In the genomic region with DNA sequence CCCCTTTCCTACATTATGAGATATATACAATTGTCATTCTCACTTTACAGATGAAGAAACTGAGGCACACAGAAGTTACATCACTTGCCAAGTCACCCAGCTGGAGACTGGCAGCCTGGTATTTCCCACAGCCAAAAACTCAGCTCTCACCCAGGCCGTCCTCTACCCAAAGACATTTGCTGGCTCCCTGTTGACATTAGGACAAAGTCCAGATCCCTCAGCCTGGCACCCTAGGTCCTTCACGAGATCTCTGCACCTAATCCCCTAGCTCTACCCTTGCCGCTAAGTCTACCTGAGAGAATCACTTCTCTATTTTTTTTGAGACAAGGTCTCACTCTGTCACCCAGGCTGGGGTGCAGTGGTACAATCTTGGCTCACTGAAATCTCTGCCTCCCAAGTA, we compare ENCODE assay signal across 25 cellular contexts. TPM values are rescaled to one million over a fixed set of nuclear protein-coding genes. Genes with fewer than 3 reads are reported as not detected.
DNase-seq lines count a peak whose midpoint lies in the region; ATAC-seq, FAIRE-seq and TF ChIP-seq lines count a peak whose summit lies in the region.
"Had no signal": no experiment of that assay in that cellular context is flagged by ENCODE, and none has a peak within 500 bp of the region (broad histone marks: within the 10 kb centered on the region; RNA-seq: fewer than 3 reads in every experiment).

No MANE protein-coding gene starts in this region.

- RAD21 ChIA-PET in GM12878 (lab: Charles Lee; ENCODE audit: unreplicated experiment): interaction anchor here (0.9 to 1.2 kb wide), 2 partner anchors 12 to 20 kb away, joined by 3 read pairs; no protein-coding TSS in a partner anchor

- no peak overlapping the region for H2AFZ ChIP-seq in GM12878 (ENCODE audit: control insufficient read depth, low read depth, low read length)
- H2AFZ ChIP-seq: GM23338 had no signal

- intact Hi-C loops in GM12878 (cut with micrococcal nuclease; ENCODE audit: unreplicated experiment) (no loop called here), heart left ventricle (cut with DNase I) (no loop called here), sigmoid colon (cut with DNase I) (no loop called here), kidney (cut with DNase I) (no loop called here)

- SMC1A ChIA-PET in GM12878 (lab: Charles Lee; ENCODE audit: uncharacterized antibody, unreplicated experiment): interaction anchor here (0.9 to 1.9 kb wide), 3 partner anchors 12 to 24 kb away, joined by 3 to 10 read pairs (median 4); no protein-coding TSS in a partner anchor

- peaks cover 3% of the 10 kb centered on the region; the same call in 2 of the 3 replicates for H3K9me3 ChIP-seq in GM12878 (replicated peaks; ENCODE audit: control insufficient read depth, insufficient read depth, low read length)
- H3K9me3 ChIP-seq in heart left ventricle: no peaks in the 10 kb centered on the region
- H3K9me3 ChIP-seq in sigmoid colon: no peaks in the 10 kb centered on the region
- H3K9me3 ChIP-seq in kidney (ENCODE audit: control insufficient read depth in 1 of 2, low read length in 2 of 2): no peaks in the 10 kb centered on the region
- H3K9me3 ChIP-seq: BE2C had no signal

- TF ChIP-seq EP300 in GM12878 (IDR thresholded peaks at IDR 0.05; ENCODE audit: borderline replicate concordance in 1 of 2, control insufficient read depth in 1 of 2, low read depth in 2 of 2, low read length in 2 of 2) (no peak), sigmoid colon (IDR thresholded peaks at IDR 0.05) (no peak)

- no peak for TF ChIP-seq RAD21 in GM12878 (IDR thresholded peaks at IDR 0.05; ENCODE audit: insufficient read depth, low read depth, low read length)

- H3K79me2 ChIP-seq in GM12878 (ENCODE audit: control insufficient read depth, insufficient read depth, low read length): no peaks in the 10 kb centered on the region

- H3K9ac ChIP-seq in GM12878 (ENCODE audit: control insufficient read depth, insufficient read depth, low read length): no peak overlapping the region
- H3K9ac ChIP-seq in kidney (ENCODE audit: low read length in 2 of 2): no peak overlapping the region

- H3K27ac ChIP-seq in GM12878 (ENCODE audit: control insufficient read depth, insufficient read depth) (no peak overlapping the region), heart left ventricle (no peak overlapping the region), sigmoid colon (no peak overlapping the region), kidney (ENCODE audit: low read depth in 2 of 2, low read length in 2 of 2) (no peak overlapping the region)
- H3K27ac ChIP-seq: HL-60 had no signal

- CTCF ChIA-PET in GM12878 (lab: Yijun Ruan, JAX): interaction anchor here (0.9 kb wide), 1 partner anchor 11 kb away, joined by 3 read pairs; no protein-coding TSS in a partner anchor

- no peaks in the 10 kb centered on the region for H3K27me3 ChIP-seq in GM12878 (replicated peaks in 1 of 2; ENCODE audit: control insufficient read depth in 2 of 2, insufficient read depth in 2 of 2, low read length in 1 of 2)
- H3K27me3 ChIP-seq in heart left ventricle: peaks cover 0 to 40% (median 15%) of the 10 kb centered on the region in 9 donors
- H3K27me3 ChIP-seq in sigmoid colon: peaks cover 3 to 13% (median 7%) of the 10 kb centered on the region in 3 donors

- H3K36me3 ChIP-seq in GM12878 (ENCODE audit: control insufficient read depth in 2 of 2, insufficient read depth in 2 of 2, low read length in 1 of 2) (no peaks in the 10 kb centered on the region), heart left ventricle (no peaks in the 10 kb centered on the region), sigmoid colon (no peaks in the 10 kb centered on the region), kidney (ENCODE audit: control insufficient read depth in 1 of 2, insufficient read depth in 2 of 2, low read length in 2 of 2) (no peaks in the 10 kb centered on the region)
- H3K36me3 ChIP-seq: BE2C had no signal

- TF ChIP-seq CTCF in GM12878 (IDR thresholded peaks at IDR 0.05 in 2 of 3, conservative IDR thresholded peaks at IDR 0.05 in 1 of 3; ENCODE audit: control insufficient read depth in 2 of 3, extremely low read depth in 1 of 3, insufficient read depth in 1 of 3, low read depth in 3 of 3, low read length in 3 of 3) (no peak), heart left ventricle (IDR thresholded peaks at IDR 0.05) (no peak), sigmoid colon (IDR thresholded peaks at IDR 0.05) (no peak), kidney (IDR thresholded peaks at IDR 0.05; ENCODE audit: borderline replicate concordance, extremely low read depth, insufficient read depth) (no peak)

- no peak for FAIRE-seq in GM12878 (lab: Jason Lieb, UNC)
- FAIRE-seq in kidney (lab: Jason Lieb, UNC): no peak
- FAIRE-seq: A204.1, G401.6, GM12892, GM18507, H54 had no signal

- H3K4me1 ChIP-seq in GM12878 (ENCODE audit: control insufficient read depth, insufficient read depth, low read length): no peaks in the 10 kb centered on the region
- H3K4me1 ChIP-seq in heart left ventricle: no peaks in the 10 kb centered on the region
- no peaks in the 10 kb centered on the region for H3K4me1 ChIP-seq in sigmoid colon
- no peaks in the 10 kb centered on the region for H3K4me1 ChIP-seq in kidney (ENCODE audit: control insufficient read depth in 1 of 2, insufficient read depth in 1 of 2, low read depth in 1 of 2, low read length in 2 of 2)
- H3K4me1 ChIP-seq: BE2C had no signal

- no peak for TF ChIP-seq POLR2A in GM12878 (IDR thresholded peaks at IDR 0.05; ENCODE audit: low read depth, low read length)
- TF ChIP-seq POLR2A in heart left ventricle (IDR thresholded peaks at IDR 0.05): no peak
- no peak for TF ChIP-seq POLR2A in sigmoid colon (IDR thresholded peaks at IDR 0.05)

- BruUV-seq in GM12878 (replicated peaks; lab: Mats Ljungman, UMichigan): no TSS peak

- DNase-seq in GM12878 (ENCODE audit: low read depth, low spot score) (no peak), heart left ventricle (no peak), left lobe of liver (ENCODE audit: low spot score) (no peak), sigmoid colon (peak; percentile 33), EL (no peak), kidney (no peak)
- DNase-seq: ACHN; BE2C; C1 segment of cervical spinal cord; CD4-positive, CD25-positive, alpha-beta regulatory T cell; CD8-positive, alpha-beta memory T cell; COR-L47; DMS 273 treated with DMSO at 0.1 percent for 48 hours; DMS53; DND-41; HCEC 1CT; IMR-90 had no signal

- in situ Hi-C loops in GM12878 (cut with MboI): no loop called here

- no peak overlapping the region for H3K4me2 ChIP-seq in GM12878 (ENCODE audit: control insufficient read depth, insufficient read depth)
- H3K4me2 ChIP-seq: GM23338 had no signal

- POLR2A ChIA-PET in GM12878 (lab: Charles Lee): interaction anchor here (0.6 kb wide), 1 partner anchor 21 kb away, joined by 3 read pairs; no protein-coding TSS in a partner anchor

- 54% methylated on average over 3 of the region's 3 CpGs for WGBS in GM12878 (ENCODE audit: insufficient coverage, insufficient replicate concordance, low lambda C conversion rate, missing lambda C conversion rate)
- WGBS in heart left ventricle, 4 donors: 38 to 71% (median 54%) methylated on average over 3 of the region's 3 CpGs
- WGBS in sigmoid colon, 2 donors: 62 to 87% methylated on average over 3 of the region's 3 CpGs

- no peak overlapping the region for H3K4me3 ChIP-seq in GM12878
- H3K4me3 ChIP-seq in heart left ventricle: no peak overlapping the region
- no peak overlapping the region for H3K4me3 ChIP-seq in sigmoid colon
- H3K4me3 ChIP-seq in kidney (ENCODE audit: low read length in 2 of 2): no peak overlapping the region
- H3K4me3 ChIP-seq: GM23338 had no signal

- no peak; the same call in 2 of the 3 replicates for ATAC-seq in GM12878
- peak; percentile 61 to 87 (median 78) for ATAC-seq in heart left ventricle
- ATAC-seq in left lobe of liver: peak; percentile 81
- ATAC-seq: GM23338 had no signal

- H4K20me1 ChIP-seq in GM12878 (ENCODE audit: control insufficient read depth, insufficient read depth): no peaks in the 10 kb centered on the region

RNA-seq across cellular contexts. Expression of gene LHX2, which starts 26.8 kb away (rescaled TPM):
- 34.7 and 38.5 TPM in 2 replicates for total RNA-seq in GM12878 (2013; cell fraction: nucleolus; rRNA removed)
- total RNA-seq in GM12878 (2014; rRNA removed): 6.0 and 8.0 TPM in 2 replicates
- total RNA-seq in GM12878 (2014; rRNA removed; fragmentation: Illumina TruSeq; extraction: Trizol): 3.3 TPM in 2 replicates
- 9.0 and 10.3 TPM in 2 replicates for total RNA-seq in GM12878 (2021)
- 1.1 TPM for polyA plus RNA-seq in GM12878 (2011; ENCODE audit: low read depth)
- 46.5 and 69.8 TPM in 2 replicates for polyA plus RNA-seq in GM12878 (2011; rRNA removed)
- polyA plus RNA-seq in GM12878 (2011; cell fraction: cytosol; rRNA removed): 109 and 126 TPM in 2 replicates
- 225 and 243 TPM in 2 replicates for polyA plus RNA-seq in GM12878 (2011; cell fraction: nucleus; rRNA removed)
- polyA plus RNA-seq in GM12878 (2012): 1.7 and 4.5 TPM in 2 replicates
- 3.6 and 6.0 TPM in 2 replicates for polyA plus RNA-seq in GM12878 (2014; fragmentation: Illumina TruSeq; extraction: Trizol)
- 1 to 10 TPM in 1 of 2 experiments, under 1 TPM in 1; 0.82 to 2.6 TPM for polyA plus RNA-seq in GM12878 (2014; fragmentation: Nextera tagmentation; extraction: Ambion mirVana)
- polyA plus RNA-seq in GM12878 (2014; rRNA removed): 7.6 and 14.2 TPM in 2 replicates
- polyA plus RNA-seq in GM12878 (2016; fragmentation: Nextera tagmentation; extraction: Ambion mirVana): 1 to 10 TPM; 2.6 to 4.6 TPM
- polyA minus RNA-seq in GM12878 (2011; rRNA and poly(A)+ RNA removed): 38.6 and 76.6 TPM in 2 replicates
- 49.9 and 53.2 TPM in 2 replicates for polyA minus RNA-seq in GM12878 (2011; cell fraction: cytosol; rRNA and poly(A)+ RNA removed)
- polyA minus RNA-seq in GM12878 (2011; cell fraction: nucleus; rRNA and poly(A)+ RNA removed): 34.7 and 46.5 TPM in 2 replicates
- total RNA-seq in heart left ventricle: 1 to 10 TPM in 1 of 9 donors, under 1 TPM in 4, not detected in 4; 0.20 to 1.3 (median 0.33) TPM
- under 1 TPM in 1 of 2 donors, not detected in 1; 0.10 TPM for polyA plus RNA-seq in heart left ventricle
- total RNA-seq in left lobe of liver: 2.9 TPM
- 1 to 10 TPM in 1 of 4 donors, not detected in 3; 3.3 TPM for total RNA-seq in sigmoid colon
- not detected for polyA plus RNA-seq in sigmoid colon
- total RNA-seq in kidney: not detected
- not detected for polyA plus RNA-seq in kidney (ENCODE audit: insufficient read depth, low read depth, low replicate concordance)
- total RNA-seq: CD4-positive, CD25-positive, alpha-beta regulatory T cell; CD8-positive, alpha-beta memory T cell; HT1080; IMR-90 had no signal
- polyA plus RNA-seq: CD4-positive, CD25-positive, alpha-beta regulatory T cell; CD8-positive, alpha-beta memory T cell; GM23338; IMR-90 had no signal

RNA-seq across cellular contexts. Expression of gene DENND1A, which starts 54.9 kb away (rescaled TPM):
- total RNA-seq in GM12878 (2013; cell fraction: nucleolus; rRNA removed): 270 and 276 TPM in 2 replicates
- 32.3 and 36.2 TPM in 2 replicates for total RNA-seq in GM12878 (2014; rRNA removed)
- total RNA-seq in GM12878 (2014; rRNA removed; fragmentation: Illumina TruSeq; extraction: Trizol): 19.3 and 25.1 TPM in 2 replicates
- 44.0 and 46.7 TPM in 2 replicates for total RNA-seq in GM12878 (2021)
- 9.2 TPM for polyA plus RNA-seq in GM12878 (2011; ENCODE audit: low read depth)
- 26.8 and 48.6 TPM in 2 replicates for polyA plus RNA-seq in GM12878 (2011; rRNA removed)
- polyA plus RNA-seq in GM12878 (2011; cell fraction: cytosol; rRNA removed): 60.4 and 77.5 TPM in 2 replicates
- polyA plus RNA-seq in GM12878 (2011; cell fraction: nucleus; rRNA removed): 68.2 and 72.4 TPM in 2 replicates
- polyA plus RNA-seq in GM12878 (2012): 25.3 and 35.6 TPM in 2 replicates
- 19.6 and 36.5 TPM in 2 replicates for polyA plus RNA-seq in GM12878 (2014; fragmentation: Illumina TruSeq; extraction: Trizol)
- 10 to 100 TPM; 14.1 to 19.1 TPM for polyA plus RNA-seq in GM12878 (2014; fragmentation: Nextera tagmentation; extraction: Ambion mirVana)
- polyA plus RNA-seq in GM12878 (2014; rRNA removed): 31.6 and 33.9 TPM in 2 replicates
- polyA plus RNA-seq in GM12878 (2016; fragmentation: Nextera tagmentation; extraction: Ambion mirVana): 10 to 100 TPM; 40.6 to 42.0 TPM
- 110 and 115 TPM in 2 replicates for polyA minus RNA-seq in GM12878 (2011; rRNA and poly(A)+ RNA removed)
- 28.1 and 32.7 TPM in 2 replicates for polyA minus RNA-seq in GM12878 (2011; cell fraction: cytosol; rRNA and poly(A)+ RNA removed)
- 86.2 and 120 TPM in 2 replicates for polyA minus RNA-seq in GM12878 (2011; cell fraction: nucleus; rRNA and poly(A)+ RNA removed)
- 10 to 100 TPM; 10.6 to 24.0 (median 15.7) TPM for total RNA-seq in heart left ventricle
- polyA plus RNA-seq in heart left ventricle: 10 to 100 TPM in 1 of 2 donors, 1 to 10 TPM in 1; 9.8 to 14.7 TPM
- total RNA-seq in left lobe of liver: 15.5 TPM
- 10 to 100 TPM; 12.8 to 33.2 (median 14.8) TPM for total RNA-seq in sigmoid colon
- polyA plus RNA-seq in sigmoid colon: 10 to 100 TPM; 19.2 to 21.6 (median 19.7) TPM
- 19.6 TPM for total RNA-seq in kidney
- 16.3 TPM for polyA plus RNA-seq in kidney (ENCODE audit: insufficient read depth, low read depth, low replicate concordance)
